In genomic region chr10:109922976-109923921, GRCh38 we compare ENCODE assay signal across 8 cellular contexts. TPM values are rescaled to one million over a fixed set of nuclear protein-coding genes. Genes with fewer than 3 reads are reported as not detected.
DNase-seq lines count a peak whose midpoint lies in the region; ATAC-seq and TF ChIP-seq lines count a peak whose summit lies in the region.

TSS of gene XPNPEP1 (minus strand) at chr10:109923511. CDS start at chr10:109923433, 78 bp downstream.

- H3K27me3 Mint-ChIP-seq in activated T-helper 2 cell treated with anti-CD3 and anti-CD28 coated beads, Interferon-gamma antibody, Interleukin-2, Interleukin-4, amounts not matched to agents 10 μg/mL and 5 μg/mL and 100 μg/mL, durations not matched to agents 14 hours and 24 hours and 36 hours (ENCODE audit: low read depth): peaks cover 7% of the 10 kb centered on the region
- H3K27me3 Mint-ChIP-seq in nephron progenitor cell (ENCODE audit: low read depth, poor library complexity): peaks cover 7% of the 10 kb centered on the region
- no peaks in the 10 kb centered on the region for H3K27me3 Mint-ChIP-seq in stimulated activated naive CD8-positive, alpha-beta T cell treated with anti-CD3 and anti-CD28 coated beads, Interleukin-15, Interleukin-2, amounts not matched to agents 100 ng/mL and 50 ng/mL, for 24 hours

- in situ Hi-C loops in IMR-90 (cut with MboI; ENCODE audit: low sequenced_read_pairs): loop anchor here (25.0 kb wide), 1 partner anchor 639 kb away; the partner anchor contains the start of gene SMC3

- intact Hi-C loops in IMR-90 (cut with micrococcal nuclease): loop anchor here (2.0 kb wide), 1 partner anchor 84 kb away; the partner anchor contains the start of gene ADD3
- intact Hi-C loops in activated T-helper 2 cell treated with anti-CD3 and anti-CD28 coated beads, Interferon-gamma antibody, Interleukin-2, Interleukin-4, amounts not matched to agents 10 μg/mL and 5 μg/mL and 100 μg/mL, durations not matched to agents 14 hours and 24 hours and 36 hours (cut with micrococcal nuclease): loop anchor here (1.0 to 10.0 kb wide), 5 partner anchors 24 to 642 kb away; partner anchors contain the start of genes MXI1 and SMC3

- peak within 1 kb of the TSS; percentile 41 for H2BK120ac ChIP-seq in IMR-90 (ENCODE audit: low read depth, low read length)

- peak within 1 kb of the TSS; percentile 75 for H2AK5ac ChIP-seq in IMR-90 (ENCODE audit: low read depth, low read length)

- peaks cover 28% of the 10 kb centered on the region for H3K36me3 Mint-ChIP-seq in activated T-helper 2 cell treated with anti-CD3 and anti-CD28 coated beads, Interferon-gamma antibody, Interleukin-2, Interleukin-4, amounts not matched to agents 10 μg/mL and 5 μg/mL and 100 μg/mL, durations not matched to agents 14 hours and 24 hours and 36 hours (ENCODE audit: low read depth)
- H3K36me3 Mint-ChIP-seq in nephron progenitor cell (ENCODE audit: low read depth): peaks cover 25% of the 10 kb centered on the region
- H3K36me3 Mint-ChIP-seq in stimulated activated naive CD8-positive, alpha-beta T cell treated with anti-CD3 and anti-CD28 coated beads, Interleukin-15, Interleukin-2, amounts not matched to agents 100 ng/mL and 50 ng/mL, for 24 hours (ENCODE audit: low read depth): peaks cover 21% of the 10 kb centered on the region

- peak within 1 kb of the TSS; percentile 80 for H3K14ac ChIP-seq in IMR-90 (replicated peaks; ENCODE audit: low read depth, low read length)

- H3K9me3 Mint-ChIP-seq in activated T-helper 2 cell treated with anti-CD3 and anti-CD28 coated beads, Interferon-gamma antibody, Interleukin-2, Interleukin-4, amounts not matched to agents 10 μg/mL and 5 μg/mL and 100 μg/mL, durations not matched to agents 14 hours and 24 hours and 36 hours: no peaks in the 10 kb centered on the region
- H3K9me3 Mint-ChIP-seq in nephron progenitor cell: peaks cover under 1% of the 10 kb centered on the region
- no peaks in the 10 kb centered on the region for H3K9me3 Mint-ChIP-seq in stimulated activated naive CD8-positive, alpha-beta T cell treated with anti-CD3 and anti-CD28 coated beads, Interleukin-15, Interleukin-2, amounts not matched to agents 100 ng/mL and 50 ng/mL, for 24 hours

- H3K4me1 ChIP-seq in IMR-90 (ENCODE audit: control insufficient read depth, insufficient read depth, low read length) (peaks cover 10% of the 10 kb centered on the region), RWPE2 (ENCODE audit: insufficient read depth, poor library complexity, severe bottlenecking) (peaks cover 9% of the 10 kb centered on the region)

- H3K4me1 Mint-ChIP-seq in activated T-helper 2 cell treated with anti-CD3 and anti-CD28 coated beads, Interferon-gamma antibody, Interleukin-2, Interleukin-4, amounts not matched to agents 10 μg/mL and 5 μg/mL and 100 μg/mL, durations not matched to agents 14 hours and 24 hours and 36 hours (ENCODE audit: low read depth): peaks cover 41% of the 10 kb centered on the region
- H3K4me1 Mint-ChIP-seq in nephron progenitor cell: peaks cover 34% of the 10 kb centered on the region
- H3K4me1 Mint-ChIP-seq in stimulated activated naive CD8-positive, alpha-beta T cell treated with anti-CD3 and anti-CD28 coated beads, Interleukin-15, Interleukin-2, amounts not matched to agents 100 ng/mL and 50 ng/mL, for 24 hours (ENCODE audit: low read depth): peaks cover 58% of the 10 kb centered on the region

- H2BK5ac ChIP-seq in IMR-90 (ENCODE audit: low read depth, low read length, poor library complexity, severe bottlenecking): peak within 1 kb of the TSS; percentile 61

- BruUV-seq in IMR-90 (replicated peaks; lab: Mats Ljungman, UMichigan): no TSS peak

- H3K18ac ChIP-seq in IMR-90 (ENCODE audit: low read depth, low read length): peak within 1 kb of the TSS; percentile 85

- 3% methylated on average over 77 of the region's 105 CpGs; no CpG with 5 or more reads in 1 of the 2 experiments for WGBS in IMR-90 (ENCODE audit: extremely low coverage in 2 of 2, insufficient read length in 1 of 2), 2 experiments

- H3K4ac ChIP-seq in IMR-90 (ENCODE audit: low read depth, low read length): peak within 1 kb of the TSS; percentile 85

- peaks cover 22 to 45% of the 10 kb centered on the region in 2 experiments for H3K79me1 ChIP-seq in IMR-90 (ENCODE audit: low read depth in 1 of 2, low read length in 2 of 2)

- dilution Hi-C loops in IMR-90 (cut with HindIII; ENCODE audit: low sequenced_read_pairs, unreplicated experiment): no loop called here

- H3K4me3 ChIP-seq in IMR-90 (ENCODE audit: insufficient read depth, low read depth, low read length): peak within 1 kb of the TSS; percentile 79
- H3K4me3 ChIP-seq in RWPE2 (ENCODE audit: severe bottlenecking): peak within 1 kb of the TSS; percentile 83
- H3K4me3 ChIP-seq in fibroblast of pulmonary artery (replicated peaks; ENCODE audit: low read depth, low read length): peak within 1 kb of the TSS; percentile 80

- ATAC-seq in GM21529 (IDR thresholded peaks at IDR 0.05; ENCODE audit: unreplicated experiment) (peak; percentile 95), IMR-90 (ENCODE audit: low read depth) (peak; percentile 99), RWPE2 (ENCODE audit: low read depth) (peak; percentile 88)

- peak within 1 kb of the TSS; percentile 92 for H3K9ac ChIP-seq in IMR-90 (ENCODE audit: low read depth, low read length)

- H2BK15ac ChIP-seq in IMR-90 (ENCODE audit: low read depth, low read length): peak within 1 kb of the TSS; percentile 48; the same call in 1 of the 3 replicates

- H3K9me3 ChIP-seq in IMR-90 (ENCODE audit: control insufficient read depth, insufficient read depth, low read length) (no peaks in the 10 kb centered on the region), RWPE2 (ENCODE audit: severe bottlenecking) (no peaks in the 10 kb centered on the region)

- peak within 1 kb of the TSS; percentile 87 for H2AK9ac ChIP-seq in IMR-90 (replicated peaks; ENCODE audit: low read depth, low read length, poor library complexity)

- H3K23ac ChIP-seq in IMR-90 (ENCODE audit: low read depth, low read length): peak within 1 kb of the TSS; percentile 50

- H3K27ac Mint-ChIP-seq in activated T-helper 2 cell treated with anti-CD3 and anti-CD28 coated beads, Interferon-gamma antibody, Interleukin-2, Interleukin-4, amounts not matched to agents 10 μg/mL and 5 μg/mL and 100 μg/mL, durations not matched to agents 14 hours and 24 hours and 36 hours: peak within 1 kb of the TSS; percentile 90
- H3K27ac Mint-ChIP-seq in nephron progenitor cell: peak within 1 kb of the TSS; percentile 75
- peak within 1 kb of the TSS; percentile 94 for H3K27ac Mint-ChIP-seq in stimulated activated naive CD8-positive, alpha-beta T cell treated with anti-CD3 and anti-CD28 coated beads, Interleukin-15, Interleukin-2, amounts not matched to agents 100 ng/mL and 50 ng/mL, for 24 hours

- TF ChIP-seq CTCF in IMR-90 (conservative IDR thresholded peaks at IDR 0.05; ENCODE audit: low read depth, low read length): no peak
- TF ChIP-seq CTCF in RWPE2 (IDR thresholded peaks at IDR 0.05; ENCODE audit: poor library complexity, severe bottlenecking): no peak
- no peak for TF ChIP-seq CTCF in fibroblast of pulmonary artery (IDR thresholded peaks at IDR 0.05; ENCODE audit: low read length, missing control alignments)
- no peak for TF ChIP-seq CTCF in nephron progenitor cell (IDR thresholded peaks at IDR 0.05)

- H2AFZ ChIP-seq in IMR-90 (replicated peaks; ENCODE audit: low read length, poor library complexity): peak within 1 kb of the TSS; percentile 88

- 0 out of 2 replicates have a peak, but pooled peaks cover 3% of the 10 kb centered on the region for H4K20me1 ChIP-seq in IMR-90 (ENCODE audit: insufficient read depth, low read length)

- H3K27ac ChIP-seq in IMR-90 (ENCODE audit: insufficient read depth, low read length) (peak within 1 kb of the TSS; percentile 91), RWPE2 (ENCODE audit: poor library complexity, severe bottlenecking) (peak within 1 kb of the TSS; percentile 61)

- peak within 1 kb of the TSS; percentile 52 for H3K56ac ChIP-seq in IMR-90 (ENCODE audit: extremely low read depth, insufficient read depth, low read length)

- peak within 1 kb of the TSS; percentile 97 for H4K5ac ChIP-seq in IMR-90 (ENCODE audit: low read depth, low read length)

- H3K4me2 ChIP-seq in IMR-90 (ENCODE audit: low read depth, low read length): peak within 1 kb of the TSS; percentile 99

- peak within 1 kb of the TSS; percentile 6; the same call in 1 of the 2 replicates for H2BK20ac ChIP-seq in IMR-90 (ENCODE audit: low read depth, low read length)

- peaks cover 10% of the 10 kb centered on the region for H3K9me1 ChIP-seq in IMR-90 (ENCODE audit: insufficient read depth, low read length)

- peak within 1 kb of the TSS; percentile 91 for H3K4me3 Mint-ChIP-seq in activated T-helper 2 cell treated with anti-CD3 and anti-CD28 coated beads, Interferon-gamma antibody, Interleukin-2, Interleukin-4, amounts not matched to agents 10 μg/mL and 5 μg/mL and 100 μg/mL, durations not matched to agents 14 hours and 24 hours and 36 hours (ENCODE audit: low read depth)
- peak within 1 kb of the TSS; percentile 88 for H3K4me3 Mint-ChIP-seq in nephron progenitor cell
- peak within 1 kb of the TSS; percentile 92 for H3K4me3 Mint-ChIP-seq in stimulated activated naive CD8-positive, alpha-beta T cell treated with anti-CD3 and anti-CD28 coated beads, Interleukin-15, Interleukin-2, amounts not matched to agents 100 ng/mL and 50 ng/mL, for 24 hours

- peak; percentile 98 for TF ChIP-seq POLR2A in IMR-90 (IDR thresholded peaks at IDR 0.05; ENCODE audit: low read depth, low read length)

- TF ChIP-seq RAD21 in IMR-90 (IDR thresholded peaks at IDR 0.05; ENCODE audit: low read length): no peak

- H4K8ac ChIP-seq in IMR-90 (ENCODE audit: low read depth in 2 of 2, low read length in 2 of 2): peak within 1 kb of the TSS; percentile 86 to 100

- H3K36me3 ChIP-seq in IMR-90 (ENCODE audit: control insufficient read depth, insufficient read depth, low read length) (peaks cover 1% of the 10 kb centered on the region; the same call in 1 of the 2 replicates), RWPE2 (ENCODE audit: low read depth) (no peaks in the 10 kb centered on the region; the same call in 1 of the 2 replicates)

- H3K27me3 ChIP-seq in IMR-90 (ENCODE audit: control insufficient read depth, insufficient read depth, low read length) (no peaks in the 10 kb centered on the region), RWPE2 (ENCODE audit: insufficient read depth, poor library complexity, severe bottlenecking) (no peaks in the 10 kb centered on the region)

- POLR2A ChIA-PET in IMR-90 (lab: Charles Lee; ENCODE audit: unreplicated experiment): no interaction called here

- peak; percentile 26 for DNase-seq in DMS79 (lab: John Stamatoyannopoulos, UW)
- peak; percentile 83 for DNase-seq in IMR-90
- peak; percentile 87 for DNase-seq in RWPE2 (ENCODE audit: low spot score)
- DNase-seq in activated T-helper 2 cell treated with anti-CD3 and anti-CD28 coated beads, Interferon-gamma antibody, Interleukin-2, Interleukin-4, amounts not matched to agents 10 μg/mL and 5 μg/mL and 100 μg/mL, durations not matched to agents 14 hours and 24 hours and 36 hours (ENCODE audit: low spot score): peak; percentile 75
- DNase-seq in fibroblast of pulmonary artery (ENCODE audit: low read depth): peak; percentile 84
- DNase-seq in nephron progenitor cell: peak; percentile 90

- peak within 1 kb of the TSS; percentile 65 for H4K91ac ChIP-seq in IMR-90 (ENCODE audit: insufficient read depth, low read depth, low read length)

- CTCF ChIA-PET in IMR-90 (lab: Yijun Ruan, JAX): no interaction called here

RNA-seq across cellular contexts. Expression of gene XPNPEP1, which starts in this region (rescaled TPM):
- 136 and 164 TPM in 2 replicates for total RNA-seq in IMR-90 (2012; rRNA removed)
- 311 and 378 TPM in 2 replicates for polyA plus RNA-seq in IMR-90 (2012; rRNA removed)
- polyA plus RNA-seq in IMR-90 (2012; cell fraction: cytosol; rRNA removed): 71.3 and 117 TPM in 2 replicates
- polyA plus RNA-seq in IMR-90 (2012; cell fraction: nucleus; rRNA removed; ENCODE audit: low replicate concordance): 84.0 and 137 TPM in 2 replicates
- total RNA-seq in activated T-helper 2 cell treated with anti-CD3 and anti-CD28 coated beads, Interferon-gamma antibody, Interleukin-2, Interleukin-4, amounts not matched to agents 10 μg/mL and 5 μg/mL and 100 μg/mL, durations not matched to agents 14 hours and 24 hours and 36 hours: 79.4 and 88.2 TPM in 2 replicates

Comparison
In these comparisons a context has a peak if more than half of its experiments do, and no peak if none do; other contexts are left out.
1. Peak in every context shown above with its lines: DNase-seq, ATAC-seq, H3K4me3 ChIP-seq and H3K27ac ChIP-seq.
2. DNase-seq: peak in every context shown above with its lines; median percentile 90 in nephron progenitor cell; 87 in RWPE2; 84 in fibroblast of pulmonary artery; 83 in IMR-90; 75 in activated T-helper 2 cell treated with anti-CD3 and anti-CD28 coated beads, Interferon-gamma antibody, Interleukin-2, Interleukin-4, amounts not matched to agents 10 μg/mL and 5 μg/mL and 100 μg/mL, durations not matched to agents 14 hours and 24 hours and 36 hours; 26 in DMS79.